ENCODE assay signal across 14 cellular contexts in the genomic region with DNA sequence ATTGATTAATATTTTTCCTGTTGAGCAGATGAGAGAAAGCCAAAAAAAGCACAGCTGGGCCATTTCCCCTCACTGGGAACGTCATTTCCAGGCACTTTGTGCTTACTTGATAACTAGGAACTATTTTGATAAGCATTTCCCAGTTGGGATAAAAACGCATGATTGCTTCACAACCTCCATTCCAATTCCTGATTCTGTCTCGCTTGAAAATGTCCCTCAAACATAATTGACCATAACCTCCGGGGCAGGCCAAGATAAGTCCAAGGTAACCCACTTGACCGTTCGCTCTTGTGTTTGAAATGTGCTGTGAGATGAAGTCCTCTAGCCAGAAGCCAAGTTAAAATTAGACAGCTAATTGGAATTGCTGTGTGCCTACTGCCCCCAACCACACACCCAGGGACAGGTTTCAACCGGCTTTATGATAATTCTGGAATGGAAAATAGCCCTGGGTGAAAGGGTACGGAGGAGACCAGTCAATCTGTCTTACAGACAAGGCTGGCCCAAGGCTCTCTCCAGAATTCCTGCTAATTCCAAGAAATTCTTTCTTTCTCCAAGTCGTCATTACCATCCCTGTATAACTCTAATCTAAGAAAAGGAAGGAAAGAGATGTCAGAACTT.
DNase-seq lines count a peak whose midpoint lies in the region; FAIRE-seq and TF ChIP-seq lines count a peak whose summit lies in the region.
"Had no signal": no experiment of that assay in that cellular context is flagged by ENCODE, and none has a peak within 500 bp of the region (broad histone marks: within the 10 kb centered on the region; RNA-seq: fewer than 3 reads in every experiment).

No MANE protein-coding gene starts in this region.

- DNase-seq in BE2C (peak; percentile 6), coronary artery (ENCODE audit: low spot score) (no peak), keratinocyte (ENCODE audit: low read depth, low spot score) (no peak), NCI-H2196 (lab: John Stamatoyannopoulos, UW; ENCODE audit: unreplicated experiment) (no peak), NCI-H748 (lab: John Stamatoyannopoulos, UW; ENCODE audit: unreplicated experiment) (no peak), AG08395 (ENCODE audit: low spot score) (no peak), GM13977 (ENCODE audit: low spot score) (no peak)
- DNase-seq: activated T-cell treated with anti-CD3 and anti-CD28 coated beads, Interleukin-2, amount 50 U/mL, for 1 hour; hypothalamus; MV-4-11; NCI-H446; T-helper 1 cell had no signal

- H3K9ac ChIP-seq in keratinocyte (ENCODE audit: control insufficient read depth, extremely low read depth, insufficient read depth, low read length) = no peak overlapping the region
- no peak overlapping the region for H3K9ac ChIP-seq in rectal smooth muscle tissue (ENCODE audit: low read length)

- H3K4me3 ChIP-seq in BE2C (ENCODE audit: low read depth, low read length) (peak overlapping the region; percentile 28), coronary artery (no peak overlapping the region), keratinocyte (ENCODE audit: control insufficient read depth in 2 of 3, extremely low read depth in 1 of 3, insufficient read depth in 2 of 3, low read depth in 1 of 3, low read length in 3 of 3) (no peak overlapping the region), rectal smooth muscle tissue (ENCODE audit: low read length) (no peak overlapping the region)
- H3K4me3 ChIP-seq: suprapubic skin had no signal

- no peaks in the 10 kb centered on the region for H3K9me1 ChIP-seq in keratinocyte (ENCODE audit: control insufficient read depth, extremely low read depth, insufficient read depth, low read length)

- no peaks in the 10 kb centered on the region for H3K9me3 ChIP-seq in BE2C
- no peaks in the 10 kb centered on the region for H3K9me3 ChIP-seq in keratinocyte (ENCODE audit: control insufficient read depth, low read depth, low read length)
- H3K9me3 ChIP-seq: suprapubic skin had no signal

- no peak overlapping the region for H2AFZ ChIP-seq in keratinocyte (ENCODE audit: control insufficient read depth, low read length)

- H3K27ac ChIP-seq in coronary artery = peak overlapping the region; percentile 38 to 69
- no peak overlapping the region for H3K27ac ChIP-seq in keratinocyte (ENCODE audit: control insufficient read depth, insufficient read depth, low read length)
- H3K27ac ChIP-seq in rectal smooth muscle tissue (ENCODE audit: low read depth, low read length) = peak overlapping the region; percentile 34
- H3K27ac ChIP-seq: suprapubic skin had no signal

- H3K36me3 ChIP-seq in BE2C = no peaks in the 10 kb centered on the region
- H3K36me3 ChIP-seq in keratinocyte (ENCODE audit: control insufficient read depth in 2 of 2, extremely low read depth in 1 of 2, insufficient read depth in 2 of 2, low read length in 2 of 2) = no peaks in the 10 kb centered on the region
- H3K36me3 ChIP-seq in rectal smooth muscle tissue (ENCODE audit: control insufficient read depth, insufficient read depth, low read length) = no peaks in the 10 kb centered on the region
- H3K36me3 ChIP-seq: suprapubic skin had no signal

- H3K27me3 ChIP-seq in BE2C = no peaks in the 10 kb centered on the region
- H3K27me3 ChIP-seq in keratinocyte (ENCODE audit: control insufficient read depth, extremely low read depth, insufficient read depth, low read length) = no peaks in the 10 kb centered on the region
- H3K27me3 ChIP-seq in rectal smooth muscle tissue (ENCODE audit: control insufficient read depth, insufficient read depth, low read length) = no peaks in the 10 kb centered on the region
- H3K27me3 ChIP-seq: suprapubic skin had no signal

- no peak for TF ChIP-seq CTCF in BE2C (IDR thresholded peaks at IDR 0.05; ENCODE audit: low read depth, low read length)
- no peak for TF ChIP-seq CTCF in coronary artery (IDR thresholded peaks at IDR 0.05)
- TF ChIP-seq CTCF in keratinocyte (optimal IDR thresholded peaks at IDR 0.05 in 1 of 3, IDR thresholded peaks at IDR 0.05 in 1 of 3, conservative IDR thresholded peaks at IDR 0.05 in 1 of 3; ENCODE audit: extremely low read depth in 1 of 3, insufficient read depth in 2 of 3, low read length in 3 of 3) = no peak
- no peak for TF ChIP-seq CTCF in GM13977 (IDR thresholded peaks at IDR 0.05; ENCODE audit: extremely low read depth, insufficient read depth, missing control alignments)

- FAIRE-seq in keratinocyte (lab: Jason Lieb, UNC) = no peak

- H3K79me2 ChIP-seq in keratinocyte (ENCODE audit: control insufficient read depth, insufficient read depth, low read length) = no peaks in the 10 kb centered on the region

- in situ Hi-C loops in GM13977 (cut with MboI; ENCODE audit: low pct_unique_long_range_greater_than_20kb, low sequenced_read_pairs, unreplicated experiment) = no loop called here

- H3K4me1 ChIP-seq in BE2C (peaks cover 3% of the 10 kb centered on the region; the same call in 1 of the 2 replicates), keratinocyte (ENCODE audit: control insufficient read depth, extremely low read depth, insufficient read depth, low read length) (peaks cover 23% of the 10 kb centered on the region), rectal smooth muscle tissue (ENCODE audit: control insufficient read depth, insufficient read depth, low read length) (peaks cover 9% of the 10 kb centered on the region)
- H3K4me1 ChIP-seq: suprapubic skin had no signal

- no peaks in the 10 kb centered on the region for H4K20me1 ChIP-seq in keratinocyte (ENCODE audit: control insufficient read depth, extremely low read depth, insufficient read depth, low read length)

- dilution Hi-C loops in keratinocyte (cut with MboI; ENCODE audit: extremely low pct_ligation_motif_present, low sequenced_read_pairs) = no loop called here

- H3K4me2 ChIP-seq in keratinocyte (ENCODE audit: control insufficient read depth, extremely low read depth, insufficient read depth, low read depth, low read length) = peak overlapping the region; percentile 19
